Comparison of ENCODE assay signal across 1 cellular context in the genomic region with DNA sequence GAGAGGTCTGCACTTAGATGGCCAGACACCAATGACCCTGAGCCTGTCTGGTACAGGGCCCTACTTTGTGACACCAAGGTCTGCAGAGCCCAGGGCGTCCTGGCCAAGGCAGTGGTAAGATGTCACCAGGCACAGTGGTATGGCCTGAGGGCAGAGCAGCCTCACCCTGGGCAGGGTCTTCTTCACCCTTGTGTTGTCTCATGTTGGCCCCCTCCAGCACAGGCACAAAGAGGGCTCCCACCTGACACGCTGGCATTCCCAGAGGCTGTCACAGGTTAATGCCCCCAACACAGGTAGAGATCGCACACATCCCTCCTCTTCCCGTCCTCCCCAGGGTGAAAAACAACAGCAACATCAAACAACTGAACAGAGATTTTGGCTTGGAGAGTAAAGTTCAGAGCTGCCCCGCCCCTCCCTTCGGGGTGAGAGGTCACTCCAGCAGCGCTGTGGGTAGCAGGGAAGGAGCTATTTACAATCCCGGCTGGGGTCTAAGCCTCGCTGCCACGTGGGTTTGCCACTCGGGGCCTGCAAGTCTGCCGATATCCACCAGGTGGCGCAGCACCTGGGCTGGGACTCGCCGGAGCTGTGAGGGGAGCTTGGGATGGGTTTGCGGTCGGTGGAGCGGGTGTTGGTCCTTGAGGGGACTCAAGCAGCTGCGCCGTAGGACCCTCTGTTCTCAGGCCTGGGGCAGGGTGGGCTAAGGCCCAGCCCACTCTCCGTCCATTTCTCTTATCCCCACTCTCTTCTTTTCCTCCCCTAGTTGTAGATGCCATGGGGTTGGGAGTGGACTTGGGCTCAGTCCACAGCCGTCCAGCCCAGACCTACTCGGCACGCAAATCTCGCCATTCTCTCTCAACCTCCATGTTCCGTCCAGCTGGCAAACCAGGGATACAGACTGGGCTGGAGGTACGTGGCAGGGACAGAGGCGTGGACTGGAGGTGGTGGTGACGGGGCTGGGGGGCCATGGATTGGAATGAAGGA.
TF ChIP-seq lines count a peak whose summit lies in the region.

No MANE protein-coding gene starts in this region.

TF ChIP-seq in neural cell, 6 proteins besides CTCF, POLR2A, EP300 and RAD21 (continued from another document):
- TF ChIP-seq REST (IDR thresholded peaks at IDR 0.05; ENCODE audit: borderline replicate concordance) (no peak), TAF1 (IDR thresholded peaks at IDR 0.05; ENCODE audit: low read depth) (no peak)
